In the genomic region with DNA sequence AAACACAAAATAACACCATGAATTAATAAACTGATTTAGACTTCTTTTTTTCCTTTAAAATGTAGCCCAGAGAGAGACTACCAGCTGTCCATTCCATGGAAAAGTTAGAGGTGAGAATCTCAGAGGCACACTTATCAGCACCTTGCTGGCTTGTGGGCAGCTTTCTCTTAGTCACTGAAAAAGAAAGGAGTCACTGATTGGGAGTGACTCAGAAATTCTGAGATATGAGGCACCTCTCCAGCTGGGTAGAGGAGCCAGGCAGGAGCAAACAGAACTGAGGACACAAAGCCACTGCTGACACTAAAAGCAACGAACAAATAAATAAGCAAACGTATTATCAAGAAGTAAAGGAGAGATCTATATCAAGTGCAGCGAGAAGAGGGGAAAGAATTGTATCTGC, we compare ENCODE assay signal across 12 cellular contexts.
DNase-seq lines count a peak whose midpoint lies in the region; TF ChIP-seq lines count a peak whose summit lies in the region.
"Had no signal": no experiment of that assay in that cellular context is flagged by ENCODE, and none has a peak within 500 bp of the region (broad histone marks: within the 10 kb centered on the region; RNA-seq: fewer than 3 reads in every experiment).

No MANE protein-coding gene starts in this region.

- no peak overlapping the region for H3K4me3 ChIP-seq in tibial nerve

- no peak for TF ChIP-seq POLR2A in tibial nerve (IDR thresholded peaks at IDR 0.05)

- 78 to 81% methylated on average over 3 of the region's 3 CpGs for WGBS in tibial nerve, 2 donors

- no peaks in the 10 kb centered on the region; the same call in 1 of the 2 replicates for H3K27me3 Mint-ChIP-seq in HFFc6 (ENCODE audit: insufficient read depth)

- no peak overlapping the region; the same call in 1 of the 2 replicates for H3K27ac Mint-ChIP-seq in HFFc6

- H3K27ac ChIP-seq in VCaP (peak overlapping the region; percentile 20; the same call in 1 of the 2 replicates), tibial nerve (no peak overlapping the region)

- H3K9me3 ChIP-seq in tibial nerve: no peaks in the 10 kb centered on the region

- H3K4me1 ChIP-seq in tibial nerve: peaks cover 0 to 8% (median 0%) of the 10 kb centered on the region in 4 donors

- peaks cover 16% of the 10 kb centered on the region for H3K4me1 Mint-ChIP-seq in HFFc6 (ENCODE audit: low read depth)

- H3K36me3 ChIP-seq in tibial nerve: peaks cover 0 to 4% (median 0%) of the 10 kb centered on the region in 3 donors

- TF ChIP-seq EP300 in tibial nerve (IDR thresholded peaks at IDR 0.05): no peak

- peak; percentile 31 for DNase-seq in AG08396 (ENCODE audit: low spot score)
- DNase-seq in HFFc6: peak; percentile 42
- peak; percentile 56 for DNase-seq in iPS-NIHi7 (ENCODE audit: extremely low spot score)
- DNase-seq in GM19238 (ENCODE audit: insufficient read length, low spot score): no peak
- no peak for DNase-seq in DMS114 treated with DMSO at 0.1 percent for 48 hours (lab: John Stamatoyannopoulos, UW; ENCODE audit: unreplicated experiment)
- no peak for DNase-seq in central memory CD4-positive, alpha-beta T cell
- no peak for DNase-seq in tibial nerve (ENCODE audit: low spot score in 2 of 2)
- DNase-seq: activated CD4-positive, CD25-positive, alpha-beta regulatory T cell; aorta; DND-41; NCI-H446 treated with DMSO at 0.1 percent for 48 hours had no signal

- 0 out of 2 replicates have a peak, but pooled peaks cover 4% of the 10 kb centered on the region for H3K36me3 Mint-ChIP-seq in HFFc6 (ENCODE audit: low read depth)

- no peak overlapping the region for H3K4me3 Mint-ChIP-seq in HFFc6

- TF ChIP-seq CTCF in HFFc6 (IDR thresholded peaks at IDR 0.05) (no peak), VCaP (conservative IDR thresholded peaks at IDR 0.05) (no peak), tibial nerve (IDR thresholded peaks at IDR 0.05) (no peak)

- no peaks in the 10 kb centered on the region for H3K9me3 Mint-ChIP-seq in HFFc6

- H3K27me3 ChIP-seq in tibial nerve: no peaks in the 10 kb centered on the region

Comparison
In these comparisons a context has a peak if more than half of its experiments do, and no peak if none do; other contexts are left out.
1. DNase-seq: peak in AG08396 (single experiment), HFFc6 (single experiment) and iPS-NIHi7 (single experiment); none in GM19238 (single experiment), DMS114 treated with DMSO at 0.1 percent for 48 hours (single experiment), central memory CD4-positive, alpha-beta T cell (single experiment) and tibial nerve (0 of 2).